Comparison of ENCODE assay signal across 11 cellular contexts in the genomic region with DNA sequence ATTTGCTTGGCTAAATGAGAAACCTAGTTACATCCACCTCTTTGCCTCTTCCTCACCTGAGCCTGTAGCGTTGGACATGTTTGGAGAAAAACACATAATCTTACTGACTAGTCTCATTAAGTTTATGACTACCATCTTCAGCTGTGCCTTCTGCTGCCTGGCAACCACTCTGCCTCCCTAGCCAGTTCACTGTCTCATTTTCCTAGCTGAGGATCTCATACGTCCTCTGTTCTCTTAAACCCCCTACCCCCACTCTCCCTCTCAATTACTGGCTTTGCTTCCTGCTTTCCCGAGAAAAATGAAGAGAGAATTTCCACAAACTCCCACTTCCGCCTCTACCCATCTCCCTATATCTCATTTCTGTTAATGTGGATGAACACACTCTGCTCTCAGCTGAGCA.
"Had no signal": no experiment of that assay in that cellular context is flagged by ENCODE, and none has a peak within 500 bp of the region (broad histone marks: within the 10 kb centered on the region; RNA-seq: fewer than 3 reads in every experiment).

No MANE protein-coding gene starts in this region.

- H3K4me3 ChIP-seq: lung, suprapubic skin, upper lobe of left lung had no signal

- H3K27ac ChIP-seq: suprapubic skin, upper lobe of left lung had no signal

- H3K9me3 ChIP-seq: suprapubic skin, upper lobe of left lung had no signal

- DNase-seq: activated CD4-positive, alpha-beta T cell treated with anti-CD3 and anti-CD28 coated beads for 4 hours; activated CD8-positive, alpha-beta memory T cell treated with anti-CD3 and anti-CD28 coated beads, Interleukin-2, amount 50 U/mL, for 48 hours; activated CD8-positive, alpha-beta T cell treated with anti-CD3 and anti-CD28 coated beads, Interleukin-2, amount 10 ng/mL, durations not matched to agents 7 days and 5 days; activated naive CD8-positive, alpha-beta T cell treated with anti-CD3 and anti-CD28 coated beads, Interleukin-2, amount 10 ng/mL, durations not matched to agents 7 days and 5 days; immature natural killer cell; natural killer cell; right cardiac atrium; stimulated activated naive CD4-positive, alpha-beta T cell; upper lobe of left lung had no signal

- H3K27me3 ChIP-seq: suprapubic skin, upper lobe of left lung had no signal

- H3K4me1 ChIP-seq: suprapubic skin, upper lobe of left lung had no signal

- H3K36me3 ChIP-seq: suprapubic skin, upper lobe of left lung had no signal
